10 cellular contexts compared by ENCODE assay signal in the genomic region with DNA sequence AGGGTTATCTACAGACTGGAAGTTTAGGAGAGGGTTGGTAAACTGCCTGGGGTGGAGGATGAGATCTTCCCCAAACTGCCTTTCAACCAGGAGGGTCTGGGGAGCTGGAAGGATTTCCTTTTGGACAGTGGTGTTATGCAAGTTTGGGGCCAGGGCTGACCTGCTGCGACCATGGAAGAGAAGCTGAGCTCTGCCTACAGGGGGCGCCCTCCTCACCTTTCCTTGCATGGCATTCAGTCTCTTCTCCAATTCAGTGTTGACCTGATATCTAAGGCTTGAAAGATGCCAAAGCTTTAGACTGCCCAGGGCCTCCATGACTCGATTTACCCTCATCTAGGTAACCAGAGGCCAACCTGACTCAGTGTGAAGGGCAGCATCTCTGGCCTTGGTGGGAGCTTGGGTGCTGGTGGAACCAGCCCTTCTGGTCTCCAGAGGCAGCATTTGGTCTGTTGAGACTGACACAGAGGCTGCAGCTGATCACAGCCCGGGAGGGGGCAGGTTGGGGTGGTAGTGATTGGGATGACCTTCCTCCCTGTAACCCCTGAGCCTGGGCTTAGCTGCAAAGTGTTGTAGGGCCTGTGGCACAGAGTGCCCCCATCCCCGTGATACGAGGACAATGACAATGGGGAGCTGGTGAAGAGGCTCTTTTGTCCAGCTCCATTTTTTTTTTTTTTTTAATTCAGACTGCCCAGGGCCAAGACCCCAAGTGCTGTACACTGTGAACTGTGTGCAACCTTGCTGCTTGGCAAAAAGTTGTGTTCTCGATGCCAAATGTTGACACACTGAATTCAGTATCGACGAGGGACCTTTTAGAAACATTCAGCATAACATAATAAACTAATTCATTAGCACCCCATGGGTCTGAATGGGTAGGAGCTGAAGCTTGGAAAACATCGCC.
DNase-seq lines count a peak whose midpoint lies in the region; ATAC-seq, FAIRE-seq and TF ChIP-seq lines count a peak whose summit lies in the region.
"Had no signal": no experiment of that assay in that cellular context is flagged by ENCODE, and none has a peak within 500 bp of the region (broad histone marks: within the 10 kb centered on the region; RNA-seq: fewer than 3 reads in every experiment).

No MANE protein-coding gene starts in this region.

- H3K9me1 ChIP-seq in keratinocyte (ENCODE audit: control insufficient read depth, extremely low read depth, insufficient read depth, low read length) = no peaks in the 10 kb centered on the region

- H3K9ac ChIP-seq in keratinocyte (ENCODE audit: control insufficient read depth, extremely low read depth, insufficient read depth, low read length) = no peak overlapping the region

- dilution Hi-C loops in keratinocyte (cut with MboI; ENCODE audit: extremely low pct_ligation_motif_present, low sequenced_read_pairs) = no loop called here

- H3K4me1 Mint-ChIP-seq in Calu3 (ENCODE audit: low read depth, unreplicated experiment) = no peaks in the 10 kb centered on the region

- H3K36me3 ChIP-seq in Panc1 (ENCODE audit: control insufficient read depth, insufficient read depth, low read length) (no peaks in the 10 kb centered on the region; the same call in 1 of the 2 replicates), keratinocyte (ENCODE audit: control insufficient read depth in 2 of 2, extremely low read depth in 1 of 2, insufficient read depth in 2 of 2, low read length in 2 of 2) (no peaks in the 10 kb centered on the region)

- no peak for ATAC-seq in Panc1
- no peak for ATAC-seq in GM18520 (IDR thresholded peaks at IDR 0.05; ENCODE audit: unreplicated experiment)

- peak; percentile 48 for TF ChIP-seq CTCF in Calu3 (IDR thresholded peaks at IDR 0.05; ENCODE audit: unreplicated experiment)
- peak; percentile 59 for TF ChIP-seq CTCF in GM13977 (IDR thresholded peaks at IDR 0.05; ENCODE audit: extremely low read depth, insufficient read depth, missing control alignments)
- peak; percentile 76; the same call in 1 of the 2 replicates for TF ChIP-seq CTCF in Panc1 (IDR thresholded peaks at IDR 0.05)
- TF ChIP-seq CTCF in keratinocyte (optimal IDR thresholded peaks at IDR 0.05 in 1 of 3, IDR thresholded peaks at IDR 0.05 in 1 of 3, conservative IDR thresholded peaks at IDR 0.05 in 1 of 3; ENCODE audit: extremely low read depth in 1 of 3, insufficient read depth in 2 of 3, low read length in 3 of 3) = peak; percentile 26 to 45 (median 42)

- H3K27ac ChIP-seq in Panc1 (ENCODE audit: low read length) (no peak overlapping the region), keratinocyte (ENCODE audit: control insufficient read depth, insufficient read depth, low read length) (no peak overlapping the region)

- peaks cover 9% of the 10 kb centered on the region for H3K27me3 ChIP-seq in Panc1 (ENCODE audit: control insufficient read depth, insufficient read depth, low read length)
- H3K27me3 ChIP-seq in keratinocyte (ENCODE audit: control insufficient read depth, extremely low read depth, insufficient read depth, low read length) = no peaks in the 10 kb centered on the region

- no peak overlapping the region for H3K4me3 Mint-ChIP-seq in Calu3 (ENCODE audit: low read depth, unreplicated experiment)
- H3K4me3 Mint-ChIP-seq: dendritic cell treated with granulocyte-macrophage colony-stimulating factor and Interleukin-4, amounts not matched to agents 40 ng/mL and 50 ng/mL, for 4 days had no signal

- no peak overlapping the region for H3K4me3 ChIP-seq in Panc1 (ENCODE audit: low read depth in 2 of 2, low read length in 2 of 2)
- H3K4me3 ChIP-seq in keratinocyte (ENCODE audit: control insufficient read depth in 2 of 3, extremely low read depth in 1 of 3, insufficient read depth in 2 of 3, low read depth in 1 of 3, low read length in 3 of 3) = no peak overlapping the region
- H3K4me3 ChIP-seq: lung had no signal

- no peaks in the 10 kb centered on the region for H3K9me3 ChIP-seq in Panc1 (ENCODE audit: control insufficient read depth, insufficient read depth, low read depth, low read length)
- no peaks in the 10 kb centered on the region for H3K9me3 ChIP-seq in keratinocyte (ENCODE audit: control insufficient read depth, low read depth, low read length)

- H2AFZ ChIP-seq in keratinocyte (ENCODE audit: control insufficient read depth, low read length) = no peak overlapping the region

- H3K4me1 ChIP-seq in Panc1 (ENCODE audit: control insufficient read depth, insufficient read depth, low read length) = no peaks in the 10 kb centered on the region
- no peaks in the 10 kb centered on the region for H3K4me1 ChIP-seq in keratinocyte (ENCODE audit: control insufficient read depth, extremely low read depth, insufficient read depth, low read length)

- POLR2A ChIA-PET in Panc1 (lab: Charles Lee) = no interaction called here

- no peaks in the 10 kb centered on the region for H3K9me3 Mint-ChIP-seq in Calu3 (ENCODE audit: low read depth, unreplicated experiment)
- H3K9me3 Mint-ChIP-seq: dendritic cell treated with granulocyte-macrophage colony-stimulating factor and Interleukin-4, amounts not matched to agents 40 ng/mL and 50 ng/mL, for 4 days had no signal

- H3K4me2 ChIP-seq in keratinocyte (ENCODE audit: control insufficient read depth, extremely low read depth, insufficient read depth, low read depth, low read length) = no peak overlapping the region

- peaks cover 94% of the 10 kb centered on the region for H3K27me3 Mint-ChIP-seq in Calu3 (ENCODE audit: unreplicated experiment)

- H4K20me1 ChIP-seq in keratinocyte (ENCODE audit: control insufficient read depth, extremely low read depth, insufficient read depth, low read length) = no peaks in the 10 kb centered on the region

- FAIRE-seq in keratinocyte (lab: Jason Lieb, UNC) = no peak

- DNase-seq in Calu3 = peak; percentile 11
- peak; percentile 48 for DNase-seq in GM13977 (ENCODE audit: low spot score)
- DNase-seq in Panc1 (ENCODE audit: low read depth, low spot score) = no peak
- DNase-seq in keratinocyte (ENCODE audit: low read depth, low spot score) = no peak
- no peak for DNase-seq in ureter (ENCODE audit: low spot score)
- no peak for DNase-seq in NCI-H2171 treated with DMSO at 0.1 percent for 48 hours (lab: John Stamatoyannopoulos, UW)
- DNase-seq in effector CD4-positive, alpha-beta T cell = no peak

- intact Hi-C loops in Calu3 (cut with micrococcal nuclease; ENCODE audit: unreplicated experiment) = no loop called here
- intact Hi-C loops in Panc1 (cut with micrococcal nuclease; ENCODE audit: unreplicated experiment) = no loop called here

- BruUV-seq in Calu3 (replicated peaks; lab: Mats Ljungman, UMichigan) (no TSS peak), Panc1 (replicated peaks; lab: Mats Ljungman, UMichigan) (no TSS peak)

- no peaks in the 10 kb centered on the region for H3K36me3 Mint-ChIP-seq in Calu3 (ENCODE audit: insufficient read depth, unreplicated experiment)

- no peak overlapping the region for H3K27ac Mint-ChIP-seq in Calu3 (ENCODE audit: unreplicated experiment)
- H3K27ac Mint-ChIP-seq: dendritic cell treated with granulocyte-macrophage colony-stimulating factor and Interleukin-4, amounts not matched to agents 40 ng/mL and 50 ng/mL, for 4 days had no signal

- no peaks in the 10 kb centered on the region for H3K79me2 ChIP-seq in keratinocyte (ENCODE audit: control insufficient read depth, insufficient read depth, low read length)

- in situ Hi-C loops in GM13977 (cut with MboI; ENCODE audit: low pct_unique_long_range_greater_than_20kb, low sequenced_read_pairs, unreplicated experiment) (no loop called here), Panc1 (cut with HindIII; ENCODE audit: low pct_unique_long_range_greater_than_20kb, low sequenced_read_pairs) (no loop called here)

- CTCF ChIA-PET in Calu3 (lab: Charles Lee) (interaction anchor here (0.7 kb wide), 1 partner anchor 543 kb away, joined by 3 read pairs; no protein-coding TSS in a partner anchor), Panc1 (lab: Charles Lee) (interaction anchor here (0.6 to 0.7 kb wide), 3 partner anchors 33 to 740 kb away, joined by 4 to 8 read pairs (median 4); no protein-coding TSS in a partner anchor)

Comparison
In these comparisons a context has a peak if more than half of its experiments do, and no peak if none do; other contexts are left out.
1. DNase-seq: peak in Calu3 (single experiment) and GM13977 (single experiment); none in Panc1 (single experiment), keratinocyte (single experiment), ureter (single experiment), NCI-H2171 treated with DMSO at 0.1 percent for 48 hours (single experiment) and effector CD4-positive, alpha-beta T cell (single experiment).
2. Peak in every context shown above with its lines, with median percentiles within 50 percentile points of each other: CTCF ChIP-seq.